In the genomic region with DNA sequence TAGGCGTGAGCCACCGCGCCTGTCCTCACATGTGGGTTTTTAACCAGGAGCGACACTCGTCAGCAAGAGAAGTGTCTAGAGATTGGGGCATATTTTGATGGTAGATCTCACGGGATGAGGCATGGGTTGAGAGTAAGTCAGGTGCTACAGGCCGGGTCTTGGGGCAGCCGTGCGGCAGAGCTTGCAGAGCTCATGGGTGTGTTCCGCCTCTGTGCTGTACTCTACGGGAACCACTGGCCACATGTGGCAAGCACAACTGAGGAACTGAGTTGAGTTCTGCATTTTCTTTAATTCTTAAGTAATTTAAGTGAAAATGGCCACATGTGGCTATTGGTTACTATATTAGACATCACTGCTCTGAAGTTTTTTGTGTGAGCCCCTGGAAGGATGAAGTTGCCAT, we compare ENCODE assay signal across 24 cellular contexts. TPM values are rescaled to one million over a fixed set of nuclear protein-coding genes. Genes with fewer than 3 reads are reported as not detected.
DNase-seq lines count a peak whose midpoint lies in the region; ATAC-seq lines count a peak whose summit lies in the region.
"Had no signal": no experiment of that assay in that cellular context is flagged by ENCODE, and none has a peak within 500 bp of the region (broad histone marks: within the 10 kb centered on the region; RNA-seq: fewer than 3 reads in every experiment).

No MANE protein-coding gene starts in this region.

- H3K79me2 ChIP-seq in mesendoderm (ENCODE audit: control insufficient read depth, insufficient read depth, low read length), result no peaks in the 10 kb centered on the region

- no peaks in the 10 kb centered on the region for H3K9me3 Mint-ChIP-seq in activated CD8-positive, alpha-beta memory T cell treated with anti-CD3 and anti-CD28 coated beads, Interleukin-2, amount 10 ng/mL, durations not matched to agents 7 days and 5 days (ENCODE audit: low read depth)
- H3K9me3 Mint-ChIP-seq in CD4-positive, CD25-positive, alpha-beta regulatory T cell, result no peaks in the 10 kb centered on the region
- H3K9me3 Mint-ChIP-seq in T-cell, result no peaks in the 10 kb centered on the region
- no peaks in the 10 kb centered on the region for H3K9me3 Mint-ChIP-seq in effector memory CD8-positive, alpha-beta T cell

- no peak overlapping the region for H2BK120ac ChIP-seq in mesendoderm (ENCODE audit: low read depth, low read length)

- peaks cover 31% of the 10 kb centered on the region for H3K36me3 ChIP-seq in CD4-positive, CD25-positive, alpha-beta regulatory T cell (ENCODE audit: control insufficient read depth, insufficient read depth, low read length)
- no peaks in the 10 kb centered on the region for H3K36me3 ChIP-seq in mesendoderm (ENCODE audit: control insufficient read depth, insufficient read depth, low read length)

- H3K4me3 Mint-ChIP-seq in activated CD8-positive, alpha-beta memory T cell treated with anti-CD3 and anti-CD28 coated beads, Interleukin-2, amount 10 ng/mL, durations not matched to agents 7 days and 5 days, result no peak overlapping the region
- no peak overlapping the region for H3K4me3 Mint-ChIP-seq in CD4-positive, CD25-positive, alpha-beta regulatory T cell
- H3K4me3 Mint-ChIP-seq in T-cell, result peak overlapping the region in 1 of 3 donors; percentile 69
- H3K4me3 Mint-ChIP-seq in effector memory CD8-positive, alpha-beta T cell, result peak overlapping the region; percentile 56 to 57

- H3K27ac Mint-ChIP-seq in activated CD8-positive, alpha-beta memory T cell treated with anti-CD3 and anti-CD28 coated beads, Interleukin-2, amount 10 ng/mL, durations not matched to agents 7 days and 5 days, result peak overlapping the region; percentile 48
- H3K27ac Mint-ChIP-seq in CD4-positive, CD25-positive, alpha-beta regulatory T cell, result peak overlapping the region; percentile 83 to 96 (median 93)
- H3K27ac Mint-ChIP-seq in T-cell, result peak overlapping the region; percentile 85 to 96
- H3K27ac Mint-ChIP-seq in effector memory CD8-positive, alpha-beta T cell, result peak overlapping the region; percentile 91

- H3K36me3 Mint-ChIP-seq in activated CD8-positive, alpha-beta memory T cell treated with anti-CD3 and anti-CD28 coated beads, Interleukin-2, amount 10 ng/mL, durations not matched to agents 7 days and 5 days, result peaks cover 58% of the 10 kb centered on the region
- H3K36me3 Mint-ChIP-seq in CD4-positive, CD25-positive, alpha-beta regulatory T cell, result peaks cover 43% of the 10 kb centered on the region
- H3K36me3 Mint-ChIP-seq in T-cell, result peaks cover 45% of the 10 kb centered on the region
- H3K36me3 Mint-ChIP-seq in effector memory CD8-positive, alpha-beta T cell (ENCODE audit: insufficient read depth), result peaks cover 24% of the 10 kb centered on the region

- CTCF ChIA-PET in activated CD8-positive, alpha-beta memory T cell treated with anti-CD3 and anti-CD28 coated beads, Interleukin-2, amount 10 ng/mL, durations not matched to agents 7 days and 5 days (lab: Charles Lee), result interaction anchor here (0.9 to 2.1 kb wide), 5 partner anchors 15 to 463 kb away, joined by 3 to 10 read pairs (median 4); no protein-coding TSS in a partner anchor
- CTCF ChIA-PET in T-cell (lab: Charles Lee), result interaction anchor here (0.6 to 1.2 kb wide), 4 partner anchors 10 to 479 kb away, joined by 3 to 10 read pairs (median 4); partner anchors contain the start of gene CLUAP1 (in 1 of the 2)

- WGBS in mesendoderm (ENCODE audit: extremely low coverage, insufficient coverage, low lambda C conversion rate), result no CpG with 5 or more reads among the region's 11 CpGs

- no peak overlapping the region for H3K18ac ChIP-seq in mesendoderm (ENCODE audit: low read length)

- no peak overlapping the region for H2AK5ac ChIP-seq in mesendoderm (ENCODE audit: low read length)

- DNase-seq in activated CD8-positive, alpha-beta memory T cell treated with anti-CD3 and anti-CD28 coated beads, Interleukin-2, amount 10 ng/mL, durations not matched to agents 7 days and 5 days, result no peak
- no peak for DNase-seq in activated CD8-positive, alpha-beta memory T cell treated with anti-CD3 and anti-CD28 coated beads for 24 hours
- no peak for DNase-seq in CD4-positive, CD25-positive, alpha-beta regulatory T cell
- DNase-seq in T-cell (no peak), mesendoderm (no peak), kidney tubule cell (ENCODE audit: low spot score) (no peak)
- DNase-seq in effector memory CD8-positive, alpha-beta T cell, result no peak
- DNase-seq: activated CD4-positive, CD25-positive, alpha-beta regulatory T cell; BE2C; Calu3; KG1; NCI-H1694 treated with DMSO at 0.1 percent for 48 hours; NCI-H2171 treated with DMSO at 0.1 percent for 48 hours; NCI-H69; occipital lobe; SK-N-SH had no signal

- H3K4ac ChIP-seq in mesendoderm (ENCODE audit: low read depth, low read length), result no peak overlapping the region

- no peak for ATAC-seq in activated CD8-positive, alpha-beta memory T cell treated with anti-CD3 and anti-CD28 coated beads, Interleukin-2, amount 10 ng/mL, durations not matched to agents 7 days and 5 days
- no peak for ATAC-seq in CD4-positive, CD25-positive, alpha-beta regulatory T cell (ENCODE audit: low read depth in 2 of 2)
- ATAC-seq in T-cell (replicated peaks in 1 of 4) (no peak), HG03378 (IDR thresholded peaks at IDR 0.05; ENCODE audit: unreplicated experiment) (no peak)
- ATAC-seq in effector memory CD8-positive, alpha-beta T cell (replicated peaks), result no peak

- H2BK15ac ChIP-seq in mesendoderm (replicated peaks; ENCODE audit: low read depth), result no peak overlapping the region

- no peak overlapping the region for H3K9ac ChIP-seq in mesendoderm (ENCODE audit: low read length)
- H3K9ac ChIP-seq: SK-N-SH had no signal

- H3K79me1 ChIP-seq in mesendoderm (ENCODE audit: low read length), result no peaks in the 10 kb centered on the region

- no peak overlapping the region for H4K8ac ChIP-seq in mesendoderm (ENCODE audit: low read depth, low read length)

- no peak overlapping the region for H3K56ac ChIP-seq in mesendoderm (ENCODE audit: low read length)

- peaks cover 24% of the 10 kb centered on the region for H3K4me1 ChIP-seq in CD4-positive, CD25-positive, alpha-beta regulatory T cell (ENCODE audit: control insufficient read depth, insufficient read depth, low read length, poor library complexity, severe bottlenecking)
- H3K4me1 ChIP-seq in mesendoderm (ENCODE audit: control insufficient read depth, low read depth, low read length), result no peaks in the 10 kb centered on the region
- H3K4me1 ChIP-seq: BE2C, breast epithelium had no signal

- H3K9me3 ChIP-seq in CD4-positive, CD25-positive, alpha-beta regulatory T cell (ENCODE audit: control insufficient read depth in 2 of 2, low read length in 2 of 2), result no peaks in the 10 kb centered on the region
- H3K9me3 ChIP-seq: BE2C, breast epithelium, SK-N-SH had no signal

- POLR2A ChIA-PET in T-cell (lab: Charles Lee), result interaction anchor here in 1 of 2 donors (0.7 kb wide), 1 partner anchor 327 kb away, joined by 4 read pairs; no protein-coding TSS in a partner anchor

- peaks cover 65% of the 10 kb centered on the region for H3K4me1 Mint-ChIP-seq in activated CD8-positive, alpha-beta memory T cell treated with anti-CD3 and anti-CD28 coated beads, Interleukin-2, amount 10 ng/mL, durations not matched to agents 7 days and 5 days
- H3K4me1 Mint-ChIP-seq in CD4-positive, CD25-positive, alpha-beta regulatory T cell, result peaks cover 19 to 53% (median 29%) of the 10 kb centered on the region in 4 donors
- H3K4me1 Mint-ChIP-seq in T-cell, result peaks cover 52 to 64% (median 61%) of the 10 kb centered on the region in 3 donors
- H3K4me1 Mint-ChIP-seq in effector memory CD8-positive, alpha-beta T cell (ENCODE audit: low read depth in 2 of 2), result peaks cover 26 to 30% of the 10 kb centered on the region in 2 donors

- H3K27me3 Mint-ChIP-seq in activated CD8-positive, alpha-beta memory T cell treated with anti-CD3 and anti-CD28 coated beads, Interleukin-2, amount 10 ng/mL, durations not matched to agents 7 days and 5 days, result no peaks in the 10 kb centered on the region
- no peaks in the 10 kb centered on the region for H3K27me3 Mint-ChIP-seq in CD4-positive, CD25-positive, alpha-beta regulatory T cell
- no peaks in the 10 kb centered on the region for H3K27me3 Mint-ChIP-seq in T-cell
- H3K27me3 Mint-ChIP-seq in effector memory CD8-positive, alpha-beta T cell, result no peaks in the 10 kb centered on the region

- H4K5ac ChIP-seq in mesendoderm (ENCODE audit: low read length), result no peak overlapping the region

- H3K4me2 ChIP-seq in mesendoderm (ENCODE audit: low read length), result no peak overlapping the region
- H3K4me2 ChIP-seq: SK-N-SH had no signal

- no peak overlapping the region for H3K23ac ChIP-seq in mesendoderm (ENCODE audit: low read length)

- no peak overlapping the region for H3K4me3 ChIP-seq in CD4-positive, CD25-positive, alpha-beta regulatory T cell (ENCODE audit: low read depth, low read length)
- no peak overlapping the region for H3K4me3 ChIP-seq in mesendoderm (ENCODE audit: low read length)
- H3K4me3 ChIP-seq: breast epithelium, coronary artery, lung had no signal

- peak overlapping the region; percentile 55 for H3K27ac ChIP-seq in CD4-positive, CD25-positive, alpha-beta regulatory T cell (ENCODE audit: insufficient read depth, low read length, poor library complexity, severe bottlenecking)
- no peak overlapping the region for H3K27ac ChIP-seq in mesendoderm (ENCODE audit: low read depth, low read length)
- H3K27ac ChIP-seq: coronary artery had no signal

- no peak overlapping the region for H2BK5ac ChIP-seq in mesendoderm (ENCODE audit: low read length)

- H3K27me3 ChIP-seq in CD4-positive, CD25-positive, alpha-beta regulatory T cell (ENCODE audit: control insufficient read depth, insufficient read depth, low read length), result no peaks in the 10 kb centered on the region
- no peaks in the 10 kb centered on the region for H3K27me3 ChIP-seq in mesendoderm (ENCODE audit: insufficient read depth, low read length, poor library complexity)
- H3K27me3 ChIP-seq: BE2C, breast epithelium had no signal

RNA-seq across cellular contexts. Expression of gene CLUAP1, which starts 9.6 kb away (rescaled TPM):
- 10 to 100 TPM; 11.4 to 18.0 TPM for total RNA-seq in activated CD8-positive, alpha-beta memory T cell treated with anti-CD3 and anti-CD28 coated beads, Interleukin-2, amount 10 ng/mL, durations not matched to agents 7 days and 5 days
- total RNA-seq in CD4-positive, CD25-positive, alpha-beta regulatory T cell, result 11.3 TPM
- 10 to 100 TPM; 20.6 to 35.1 (median 21.3) TPM for polyA plus RNA-seq in CD4-positive, CD25-positive, alpha-beta regulatory T cell
- 10 to 100 TPM; 22.5 to 36.2 (median 32.6) TPM for total RNA-seq in T-cell
- polyA plus RNA-seq in mesendoderm (2013, experiment 1 of 2), result 5.8 TPM
- polyA plus RNA-seq in mesendoderm (2013, experiment 2 of 2), result 5.9 TPM

RNA-seq across cellular contexts. Expression of gene C16orf90, which starts 15.1 kb away (rescaled TPM):
- total RNA-seq in activated CD8-positive, alpha-beta memory T cell treated with anti-CD3 and anti-CD28 coated beads, Interleukin-2, amount 10 ng/mL, durations not matched to agents 7 days and 5 days, result not detected
- not detected for total RNA-seq in CD4-positive, CD25-positive, alpha-beta regulatory T cell
- not detected for polyA plus RNA-seq in CD4-positive, CD25-positive, alpha-beta regulatory T cell
- total RNA-seq in T-cell, result not detected
- not detected for polyA plus RNA-seq in mesendoderm (2013, experiment 1 of 2)
- not detected for polyA plus RNA-seq in mesendoderm (2013, experiment 2 of 2)
- total RNA-seq: A673, breast epithelium, Calu3, fibroblast of lung, kidney epithelial cell, lung, occipital lobe, ureter had no signal
- polyA plus RNA-seq: fibroblast of lung, lung, SK-N-SH had no signal

Comparison
In these comparisons a context has a peak if more than half of its experiments do, and no peak if none do; other contexts are left out.
1. H3K4me3 Mint-ChIP-seq: peak in effector memory CD8-positive, alpha-beta T cell (2 of 2); none in activated CD8-positive, alpha-beta memory T cell treated with anti-CD3 and anti-CD28 coated beads, Interleukin-2, amount 10 ng/mL, durations not matched to agents 7 days and 5 days (single experiment) and CD4-positive, CD25-positive, alpha-beta regulatory T cell (0 of 4).
2. Peak in every context shown above with its lines, with median percentiles within 50 percentile points of each other: H3K27ac Mint-ChIP-seq.